In genomic region chr15:40650479-40650878, GRCh38 we compare ENCODE assay signal across 17 cellular contexts.
"Had no signal": no experiment of that assay in that cellular context is flagged by ENCODE, and none has a peak within 500 bp of the region (broad histone marks: within the 10 kb centered on the region; RNA-seq: fewer than 3 reads in every experiment).

No MANE protein-coding gene starts in this region.

- H3K27me3 ChIP-seq: pancreas, sigmoid colon, thyroid gland had no signal

- H3K36me3 ChIP-seq: lower lobe of right lung, pancreas, sigmoid colon, thyroid gland had no signal

- ATAC-seq: lower lobe of right lung; pancreas; stimulated activated effector memory CD8-positive, alpha-beta T cell treated with anti-CD3 and anti-CD28 coated beads, Interleukin-12 subunit alpha, Interleukin-12 subunit beta, amount 100 ng/mL, for 72 hours had no signal

- H3K27ac ChIP-seq: lower lobe of right lung, pancreas, sigmoid colon, thyroid gland, VCaP had no signal

- H3K4me3 ChIP-seq: lower lobe of right lung, pancreas, sigmoid colon, thyroid gland had no signal

- H3K9me3 ChIP-seq: lower lobe of right lung, pancreas, sigmoid colon, thyroid gland had no signal

- DNase-seq: activated CD4-positive, alpha-beta memory T cell treated with anti-CD3 and anti-CD28 coated beads for 36 hours; activated effector memory CD4-positive, alpha-beta T cell treated with anti-CD3 and anti-CD28 coated beads, Interleukin-2, amount 50 U/mL, for 16 hours; activated T-cell treated with anti-CD3 and anti-CD28 coated beads, Interleukin-2, amount 50 U/mL, for 48 hours; amygdala; effector memory CD4-positive, alpha-beta T cell; foreskin melanocyte; immature natural killer cell; lower lobe of right lung; midbrain; pancreas; sigmoid colon; stimulated activated CD4-positive, alpha-beta T cell treated with anti-CD3 and anti-CD28 coated beads, Interleukin-12 subunit alpha, Interleukin-12 subunit beta, amount 100 ng/mL, for 4 hours; stimulated activated CD4-positive, alpha-beta T cell treated with anti-CD3 and anti-CD28 coated beads, Interleukin-2, amount 100 ng/mL, for 24 hours; T-helper 1 cell; thyroid gland had no signal

- H3K4me1 ChIP-seq: lower lobe of right lung, pancreas, sigmoid colon had no signal
